In the genomic region with DNA sequence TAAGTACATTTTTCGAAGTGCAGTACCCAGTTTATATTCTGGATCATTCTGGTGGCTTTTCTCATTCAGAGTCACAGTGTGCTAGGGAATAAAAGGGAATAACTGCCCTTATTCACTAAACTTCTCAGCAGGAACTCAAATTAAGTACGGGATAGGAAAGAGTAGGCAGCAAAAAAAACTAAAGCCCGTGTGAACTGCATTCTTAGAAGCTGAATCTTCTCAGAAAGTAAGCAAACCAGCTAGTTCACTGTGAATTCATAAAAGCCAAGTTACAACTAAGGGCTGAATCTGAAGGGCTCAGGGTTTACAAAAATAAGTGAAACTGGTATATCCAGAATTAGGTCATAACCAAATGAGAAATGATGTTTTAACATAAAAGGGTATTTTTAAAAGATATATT, we compare ENCODE assay signal across 13 cellular contexts. TPM values are rescaled to one million over a fixed set of nuclear protein-coding genes. Genes with fewer than 3 reads are reported as not detected.
A peak's percentile ranks its signal among the peaks of the same experiment; 100 is the strongest.
DNase-seq lines count a peak whose midpoint lies in the region; ATAC-seq, FAIRE-seq and TF ChIP-seq lines count a peak whose summit lies in the region.
"Had no signal": no experiment of that assay in that cellular context is flagged by ENCODE, and none has a peak within 500 bp of the region (broad histone marks: within the 10 kb centered on the region; RNA-seq: fewer than 3 reads in every experiment).

No MANE protein-coding gene starts in this region.

- BruUV-seq in HepG2 (replicated peaks; lab: Mats Ljungman, UMichigan), result no TSS peak

- peak overlapping the region; percentile 86 for H3K27ac Mint-ChIP-seq in CD8-positive, alpha-beta T cell
- H3K27ac Mint-ChIP-seq in naive thymus-derived CD8-positive, alpha-beta T cell, result peak overlapping the region in 9 of 10 donors; percentile 63 to 98 (median 90)

- no peaks in the 10 kb centered on the region for H3K9me3 Mint-ChIP-seq in CD8-positive, alpha-beta T cell
- H3K9me3 Mint-ChIP-seq in naive thymus-derived CD8-positive, alpha-beta T cell, result no peaks in the 10 kb centered on the region

- H4K20me1 ChIP-seq in HepG2 (ENCODE audit: insufficient read depth, low read length), result no peaks in the 10 kb centered on the region

- no peak overlapping the region for H2AFZ ChIP-seq in HepG2 (ENCODE audit: low read length)

- no peaks in the 10 kb centered on the region for H3K27me3 Mint-ChIP-seq in CD8-positive, alpha-beta T cell (ENCODE audit: low read depth)
- no peaks in the 10 kb centered on the region for H3K27me3 Mint-ChIP-seq in naive thymus-derived CD8-positive, alpha-beta T cell

- H3K9me3 ChIP-seq in CD8-positive, alpha-beta T cell (ENCODE audit: low read length), result no peaks in the 10 kb centered on the region
- no peaks in the 10 kb centered on the region for H3K9me3 ChIP-seq in HUES48 (ENCODE audit: control insufficient read depth, insufficient read depth, low read length)
- H3K9me3 ChIP-seq in HepG2 (ENCODE audit: low read length), result no peaks in the 10 kb centered on the region
- H3K9me3 ChIP-seq: right atrium auricular region, thoracic aorta had no signal

- FAIRE-seq in HepG2 (lab: Jason Lieb, UNC), result no peak
- FAIRE-seq: endothelial cell of umbilical vein had no signal

- H3K27me3 ChIP-seq in CD8-positive, alpha-beta T cell (ENCODE audit: insufficient read depth, low read length), result no peaks in the 10 kb centered on the region
- H3K27me3 ChIP-seq in HUES48 (ENCODE audit: control insufficient read depth, insufficient read depth, low read length) (no peaks in the 10 kb centered on the region), brain microvascular endothelial cell (replicated peaks) (no peaks in the 10 kb centered on the region), HepG2 (ENCODE audit: control insufficient read depth in 1 of 2, insufficient read depth in 2 of 2, low read length in 2 of 2) (no peaks in the 10 kb centered on the region)
- H3K27me3 ChIP-seq: right atrium auricular region had no signal

- WGBS in HepG2 (ENCODE audit: low lambda C conversion rate), result over 99% methylated on average over 3 of the region's 3 CpGs

- intact Hi-C loops in CD8-positive, alpha-beta T cell (cut with DNase I, micrococcal nuclease), result loop anchor here (5.0 to 10.0 kb wide), 3 partner anchors 58 to 261 kb away; partner anchors contain the start of gene TUT4 (in 1 of the 2)
- intact Hi-C loops in left cardiac atrium (cut with DNase I) (no loop called here), HepG2 (cut with micrococcal nuclease; ENCODE audit: unreplicated experiment) (no loop called here)

- H3K27ac ChIP-seq in CD8-positive, alpha-beta T cell (ENCODE audit: low read depth, low read length), result no peak overlapping the region
- H3K27ac ChIP-seq in HUES48 (ENCODE audit: low read depth, low read length) (peak overlapping the region; percentile 21), brain microvascular endothelial cell (no peak overlapping the region), HepG2 (ENCODE audit: extremely low read length, insufficient read depth, low read length) (no peak overlapping the region)
- H3K27ac ChIP-seq: right atrium auricular region, thoracic aorta had no signal

- CTCF ChIA-PET in CD8-positive, alpha-beta T cell (lab: Charles Lee), result interaction anchor here (1.6 kb wide), 1 partner anchor 260 kb away, joined by 4 read pairs; no protein-coding TSS in a partner anchor
- CTCF ChIA-PET in HepG2 (lab: Yijun Ruan, JAX; ENCODE audit: low intra/inter-chr PET ratio, low total read pairs), result no interaction called here

- no peak overlapping the region for H3K4me3 ChIP-seq in CD8-positive, alpha-beta T cell (ENCODE audit: low read depth, low read length)
- H3K4me3 ChIP-seq in HUES48 (ENCODE audit: low read depth, low read length) (no peak overlapping the region), brain microvascular endothelial cell (ENCODE audit: low read depth, low read length) (no peak overlapping the region), HepG2 (replicated peaks in 1 of 3; ENCODE audit: insufficient read depth in 1 of 3, low read depth in 2 of 3, low read length in 3 of 3) (no peak overlapping the region)
- H3K4me3 ChIP-seq: right atrium auricular region, thoracic aorta had no signal

- H3K4me3 Mint-ChIP-seq in CD8-positive, alpha-beta T cell, result no peak overlapping the region
- H3K4me3 Mint-ChIP-seq in naive thymus-derived CD8-positive, alpha-beta T cell, result no peak overlapping the region

- no peaks in the 10 kb centered on the region for H3K36me3 ChIP-seq in CD8-positive, alpha-beta T cell (ENCODE audit: insufficient read depth, low read length)
- H3K36me3 ChIP-seq in HUES48 (ENCODE audit: control insufficient read depth, insufficient read depth, low read length), result peaks cover 63% of the 10 kb centered on the region
- H3K36me3 ChIP-seq in brain microvascular endothelial cell (replicated peaks), result peaks cover 11% of the 10 kb centered on the region
- peaks cover 11 to 53% of the 10 kb centered on the region in 2 experiments for H3K36me3 ChIP-seq in HepG2 (replicated peaks in 1 of 2; ENCODE audit: control insufficient read depth in 1 of 2, insufficient read depth in 2 of 2, low read length in 2 of 2)

- TF ChIP-seq RAD21 in HepG2 (CRISPR knock-in tag; IDR thresholded peaks at IDR 0.05), result no peak

- H3K4me1 ChIP-seq in CD8-positive, alpha-beta T cell (ENCODE audit: insufficient read depth, low read length), result peaks cover 36% of the 10 kb centered on the region
- H3K4me1 ChIP-seq in HUES48 (ENCODE audit: control insufficient read depth, insufficient read depth, low read length), result peaks cover 6% of the 10 kb centered on the region; the same call in 1 of the 2 replicates
- no peaks in the 10 kb centered on the region for H3K4me1 ChIP-seq in HepG2 (ENCODE audit: insufficient read depth, low read length)

- peaks cover 53% of the 10 kb centered on the region for H3K36me3 Mint-ChIP-seq in CD8-positive, alpha-beta T cell
- peaks cover 0 to 43% (median 19%) of the 10 kb centered on the region in 3 donors for H3K36me3 Mint-ChIP-seq in naive thymus-derived CD8-positive, alpha-beta T cell

- no peak overlapping the region for H3K9ac ChIP-seq in HUES48 (ENCODE audit: low read depth, low read length)
- H3K9ac ChIP-seq in HepG2 (ENCODE audit: insufficient read depth, low read depth, low read length), result no peak overlapping the region

- TF ChIP-seq EP300 in HepG2 (IDR thresholded peaks at IDR 0.05; ENCODE audit: low read depth in 2 of 2, low read length in 2 of 2) (no peak), HepG2 (CRISPR knock-in tag; IDR thresholded peaks at IDR 0.05; ENCODE audit: borderline replicate concordance) (no peak)

- in situ Hi-C loops in brain microvascular endothelial cell (cut with HindIII; ENCODE audit: low pct_ligation_motif_present, low sequenced_read_pairs) (no loop called here), HepG2 (cut with HindIII; ENCODE audit: extremely low pct_ligation_motif_present, low pct_unique_long_range_greater_than_20kb) (no loop called here)

- no peak for TF ChIP-seq CTCF in CD8-positive, alpha-beta T cell (IDR thresholded peaks at IDR 0.05)
- TF ChIP-seq CTCF in brain microvascular endothelial cell (IDR thresholded peaks at IDR 0.05; ENCODE audit: low read depth, low read length, missing control alignments), result no peak
- no peak for TF ChIP-seq CTCF in HepG2 (CRISPR knock-in tag; IDR thresholded peaks at IDR 0.05)

- no peak for ATAC-seq in CD8-positive, alpha-beta T cell
- ATAC-seq in naive thymus-derived CD8-positive, alpha-beta T cell, result no peak
- ATAC-seq in left cardiac atrium (no peak), HepG2 (no peak), HG02970 (IDR thresholded peaks at IDR 0.05; ENCODE audit: low FRiP score, unreplicated experiment) (no peak)

- no peak for DNase-seq in CD8-positive, alpha-beta T cell
- DNase-seq in brain microvascular endothelial cell (peak; percentile 44), left cardiac atrium (no peak), NCI-H2227 treated with DMSO at 0.1 percent for 48 hours (lab: John Stamatoyannopoulos, UW) (no peak), HepG2 (ENCODE audit: low spot score) (no peak)
- no peak for DNase-seq in naive thymus-derived CD8-positive, alpha-beta T cell
- DNase-seq: activated CD8-positive, alpha-beta memory T cell treated with anti-CD3 and anti-CD28 coated beads for 24 hours; NCI-H1694 had no signal

- POLR2A ChIA-PET in CD8-positive, alpha-beta T cell (lab: Charles Lee), result interaction anchor here (1.0 kb wide), 1 partner anchor 22 kb away, joined by 3 read pairs; the partner anchor contains the start of genes ORC1 and PRPF38A
- POLR2A ChIA-PET in naive thymus-derived CD8-positive, alpha-beta T cell (lab: Charles Lee), result interaction anchor here (2.2 kb wide), 1 partner anchor 22 kb away, joined by 7 read pairs; the partner anchor contains the start of genes ORC1 and PRPF38A
- POLR2A ChIA-PET in HepG2 (lab: Yijun Ruan, JAX), result no interaction called here

- no peak overlapping the region for H3K4me2 ChIP-seq in HepG2 (ENCODE audit: low read depth, low read length)

- H3K79me2 ChIP-seq in HepG2 (ENCODE audit: insufficient read depth, low read length), result no peaks in the 10 kb centered on the region

- peaks cover 33% of the 10 kb centered on the region for H3K4me1 Mint-ChIP-seq in CD8-positive, alpha-beta T cell (ENCODE audit: low read depth)
- peaks cover 20 to 43% (median 39%) of the 10 kb centered on the region in 4 donors for H3K4me1 Mint-ChIP-seq in naive thymus-derived CD8-positive, alpha-beta T cell

- no peak for TF ChIP-seq POLR2A in HepG2 (IDR thresholded peaks at IDR 0.05; ENCODE audit: insufficient read depth in 1 of 2, low read depth in 2 of 2, low read length in 2 of 2)

RNA-seq across cellular contexts. Expression of gene PRPF38A, which starts 22.0 kb away (rescaled TPM):
- total RNA-seq in CD8-positive, alpha-beta T cell, result 10 to 100 TPM; 52.2 to 62.0 TPM
- total RNA-seq in naive thymus-derived CD8-positive, alpha-beta T cell, result 10 to 100 TPM; 78.3 to 89.1 TPM
- polyA plus RNA-seq in naive thymus-derived CD8-positive, alpha-beta T cell, result 10 to 100 TPM; 31.2 to 36.5 (median 35.5) TPM
- total RNA-seq in left cardiac atrium (10 to 100 TPM; 23.1 to 26.1 TPM), HepG2 (2016; rRNA removed; fragmentation: Illumina TruSeq; extraction: Trizol) (45.5 and 60.0 TPM in 2 replicates)
- total RNA-seq in HepG2 (2016; cell fraction: cytosol; rRNA removed; fragmentation: Illumina TruSeq; extraction: Trizol; ENCODE audit: low read depth), result 24.0 and 30.6 TPM in 2 replicates
- 47.2 and 58.7 TPM in 2 replicates for total RNA-seq in HepG2 (2016; cell fraction: insoluble cytoplasmic fraction; rRNA removed; fragmentation: Illumina TruSeq; extraction: Trizol)
- total RNA-seq in HepG2 (2016; cell fraction: membrane; rRNA removed; fragmentation: Illumina TruSeq; extraction: Trizol), result 38.0 and 40.1 TPM in 2 replicates
- total RNA-seq in HepG2 (2016; cell fraction: nucleus; rRNA removed; fragmentation: Illumina TruSeq; extraction: Trizol), result 30.0 and 32.4 TPM in 2 replicates
- polyA plus RNA-seq in HepG2 (2011; rRNA removed), result 18.3 and 19.5 TPM in 2 replicates
- polyA plus RNA-seq in HepG2 (2011; cell fraction: cytosol; rRNA removed), result 11.5 and 12.6 TPM in 2 replicates
- 28.2 and 31.9 TPM in 2 replicates for polyA plus RNA-seq in HepG2 (2011; cell fraction: nucleus; rRNA removed)
- 20.5 and 34.5 TPM in 2 replicates for polyA plus RNA-seq in HepG2 (2012)
- polyA plus RNA-seq in HepG2 (2016; cell fraction: cytosol; fragmentation: Illumina TruSeq; extraction: Trizol; ENCODE audit: low read depth), result 46.0 and 48.7 TPM in 2 replicates
- polyA plus RNA-seq in HepG2 (2016; cell fraction: insoluble cytoplasmic fraction; fragmentation: Illumina TruSeq; extraction: Trizol; ENCODE audit: low read depth), result 73.6 and 78.2 TPM in 2 replicates
- polyA plus RNA-seq in HepG2 (2016; cell fraction: membrane; fragmentation: Illumina TruSeq; extraction: Trizol; ENCODE audit: low read depth), result 51.2 and 53.5 TPM in 2 replicates
- polyA plus RNA-seq in HepG2 (2016; cell fraction: nucleus; fragmentation: Illumina TruSeq; extraction: Trizol; ENCODE audit: insufficient read depth, low read depth), result 53.4 and 55.7 TPM in 2 replicates
- 20.8 and 52.1 TPM in 2 replicates for polyA minus RNA-seq in HepG2 (2011; rRNA and poly(A)+ RNA removed; ENCODE audit: low replicate concordance)
- polyA minus RNA-seq in HepG2 (2011; cell fraction: cytosol; rRNA and poly(A)+ RNA removed), result 8.8 and 10.9 TPM in 2 replicates
- polyA minus RNA-seq in HepG2 (2011; cell fraction: nucleus; rRNA and poly(A)+ RNA removed), result 51.6 and 60.4 TPM in 2 replicates

RNA-seq across cellular contexts. Expression of gene ORC1, which starts 22.2 kb away (rescaled TPM):
- total RNA-seq in CD8-positive, alpha-beta T cell, result 1 to 10 TPM; 1.2 to 1.3 TPM
- total RNA-seq in naive thymus-derived CD8-positive, alpha-beta T cell, result 1 to 10 TPM; 1.0 to 1.2 TPM
- under 1 TPM in 1 of 3 donors, not detected in 2; 0.18 TPM for polyA plus RNA-seq in naive thymus-derived CD8-positive, alpha-beta T cell
- under 1 TPM; 0.52 to 0.94 TPM for total RNA-seq in left cardiac atrium
- 23.5 and 32.5 TPM in 2 replicates for total RNA-seq in HepG2 (2016; rRNA removed; fragmentation: Illumina TruSeq; extraction: Trizol)
- 3.9 and 5.6 TPM in 2 replicates for total RNA-seq in HepG2 (2016; cell fraction: cytosol; rRNA removed; fragmentation: Illumina TruSeq; extraction: Trizol; ENCODE audit: low read depth)
- total RNA-seq in HepG2 (2016; cell fraction: insoluble cytoplasmic fraction; rRNA removed; fragmentation: Illumina TruSeq; extraction: Trizol), result 23.9 and 30.9 TPM in 2 replicates
- total RNA-seq in HepG2 (2016; cell fraction: membrane; rRNA removed; fragmentation: Illumina TruSeq; extraction: Trizol), result 11.2 and 12.3 TPM in 2 replicates
- 15.4 and 16.0 TPM in 2 replicates for total RNA-seq in HepG2 (2016; cell fraction: nucleus; rRNA removed; fragmentation: Illumina TruSeq; extraction: Trizol)
- 4.6 and 7.0 TPM in 2 replicates for polyA plus RNA-seq in HepG2 (2011; rRNA removed)
- polyA plus RNA-seq in HepG2 (2011; cell fraction: cytosol; rRNA removed), result 4.3 and 7.5 TPM in 2 replicates
- polyA plus RNA-seq in HepG2 (2011; cell fraction: nucleus; rRNA removed), result 3.6 and 4.3 TPM in 2 replicates
- polyA plus RNA-seq in HepG2 (2012), result 2.5 and 5.7 TPM in 2 replicates
- polyA plus RNA-seq in HepG2 (2016; cell fraction: cytosol; fragmentation: Illumina TruSeq; extraction: Trizol; ENCODE audit: low read depth), result 1.8 and 2.2 TPM in 2 replicates
- 21.0 and 21.7 TPM in 2 replicates for polyA plus RNA-seq in HepG2 (2016; cell fraction: insoluble cytoplasmic fraction; fragmentation: Illumina TruSeq; extraction: Trizol; ENCODE audit: low read depth)
- 4.3 and 5.4 TPM in 2 replicates for polyA plus RNA-seq in HepG2 (2016; cell fraction: membrane; fragmentation: Illumina TruSeq; extraction: Trizol; ENCODE audit: low read depth)
- polyA plus RNA-seq in HepG2 (2016; cell fraction: nucleus; fragmentation: Illumina TruSeq; extraction: Trizol; ENCODE audit: insufficient read depth, low read depth), result 13.3 and 13.8 TPM in 2 replicates
- polyA minus RNA-seq in HepG2 (2011; rRNA and poly(A)+ RNA removed; ENCODE audit: low replicate concordance), result 10.5 and 58.7 TPM in 2 replicates
- polyA minus RNA-seq in HepG2 (2011; cell fraction: cytosol; rRNA and poly(A)+ RNA removed), result 3.5 and 5.4 TPM in 2 replicates
- 5.2 and 6.1 TPM in 2 replicates for polyA minus RNA-seq in HepG2 (2011; cell fraction: nucleus; rRNA and poly(A)+ RNA removed)

Comparison
In these comparisons a context has a peak if more than half of its experiments do, and no peak if none do; other contexts are left out.
1. intact Hi-C loops: an anchor here in CD8-positive, alpha-beta T cell (5.0 to 10.0 kb wide); none called in left cardiac atrium and HepG2.